8 cellular contexts compared by ENCODE assay signal in genomic region chr10:3067859-3068179, GRCh38. TPM values are rescaled to one million over a fixed set of nuclear protein-coding genes. Genes with fewer than 3 reads are reported as not detected.
DNase-seq lines count a peak whose midpoint lies in the region; ATAC-seq, FAIRE-seq and TF ChIP-seq lines count a peak whose summit lies in the region.

No MANE protein-coding gene starts in this region.

- no peak for TF ChIP-seq RAD21 in IMR-90 (IDR thresholded peaks at IDR 0.05; ENCODE audit: low read length)

- H2AFZ ChIP-seq in IMR-90 (replicated peaks; ENCODE audit: low read length, poor library complexity), result peak overlapping the region; percentile 79

- POLR2A ChIA-PET in IMR-90 (lab: Charles Lee; ENCODE audit: unreplicated experiment), result no interaction called here

- H4K20me1 ChIP-seq in IMR-90 (ENCODE audit: insufficient read depth, low read length), result peaks cover 32% of the 10 kb centered on the region

- in situ Hi-C loops in IMR-90 (cut with MboI; ENCODE audit: low sequenced_read_pairs), result no loop called here

- H3K4me1 ChIP-seq in IMR-90 (ENCODE audit: control insufficient read depth, insufficient read depth, low read length) (peaks cover 17% of the 10 kb centered on the region), mucosa of stomach (ENCODE audit: control insufficient read depth, insufficient read depth, low read length) (peaks cover 26% of the 10 kb centered on the region)

- ATAC-seq in GM19043 (IDR thresholded peaks at IDR 0.05; ENCODE audit: low read depth, unreplicated experiment), result peak; percentile 3
- ATAC-seq in IMR-90 (ENCODE audit: low read depth), result peak; percentile 4

- H3K9me3 ChIP-seq in IMR-90 (ENCODE audit: control insufficient read depth, insufficient read depth, low read length) (no peaks in the 10 kb centered on the region), mucosa of stomach (ENCODE audit: control insufficient read depth, low read length) (no peaks in the 10 kb centered on the region)

- peak overlapping the region; percentile 94 for H3K27ac ChIP-seq in IMR-90 (ENCODE audit: insufficient read depth, low read length)

- TF ChIP-seq CTCF in IMR-90 (conservative IDR thresholded peaks at IDR 0.05; ENCODE audit: low read depth, low read length) (no peak), bronchial epithelial cell (IDR thresholded peaks at IDR 0.05; ENCODE audit: insufficient read depth, low read length, severe bottlenecking) (no peak)

- peak overlapping the region; percentile 100 for H3K4me3 ChIP-seq in IMR-90 (ENCODE audit: insufficient read depth, low read depth, low read length)
- H3K4me3 ChIP-seq in bronchial epithelial cell (ENCODE audit: low read depth, low read length), result peak overlapping the region; percentile 84
- H3K4me3 ChIP-seq in mucosa of stomach (ENCODE audit: low read length), result peak overlapping the region; percentile 62

- peak overlapping the region; percentile 97 for H2AK9ac ChIP-seq in IMR-90 (replicated peaks; ENCODE audit: low read depth, low read length, poor library complexity)

- H3K9ac ChIP-seq in IMR-90 (ENCODE audit: low read depth, low read length) (peak overlapping the region; percentile 95), mucosa of stomach (ENCODE audit: low read length) (peak overlapping the region; percentile 83)

- H3K27me3 ChIP-seq in IMR-90 (ENCODE audit: control insufficient read depth, insufficient read depth, low read length), result no peaks in the 10 kb centered on the region
- H3K27me3 ChIP-seq in bronchial epithelial cell (ENCODE audit: control insufficient read depth, insufficient read depth, low read length), result no peaks in the 10 kb centered on the region
- peaks cover 8% of the 10 kb centered on the region for H3K27me3 ChIP-seq in mucosa of stomach (ENCODE audit: control insufficient read depth, insufficient read depth, low read length)

- peak overlapping the region; percentile 32; the same call in 1 of the 2 replicates for H4K91ac ChIP-seq in IMR-90 (ENCODE audit: insufficient read depth, low read depth, low read length)

- peak overlapping the region; percentile 35; the same call in 1 of the 2 replicates for H3K56ac ChIP-seq in IMR-90 (ENCODE audit: extremely low read depth, insufficient read depth, low read length)

- H2BK15ac ChIP-seq in IMR-90 (ENCODE audit: low read depth, low read length), result no peak overlapping the region

- H3K79me1 ChIP-seq in IMR-90 (ENCODE audit: low read depth in 1 of 2, low read length in 2 of 2), result peaks cover 6 to 35% of the 10 kb centered on the region in 2 experiments; a peak in 3 of 4 replicates

- H4K5ac ChIP-seq in IMR-90 (ENCODE audit: low read depth, low read length), result 0 out of 2 replicates have a peak overlapping the region, but pooled peaks have one; percentile 8

- H3K9me1 ChIP-seq in IMR-90 (ENCODE audit: insufficient read depth, low read length), result peaks cover 23% of the 10 kb centered on the region

- H3K36me3 ChIP-seq in IMR-90 (ENCODE audit: control insufficient read depth, insufficient read depth, low read length) (peaks cover 25% of the 10 kb centered on the region), bronchial epithelial cell (ENCODE audit: control insufficient read depth, insufficient read depth, low read length) (peaks cover 5% of the 10 kb centered on the region), mucosa of stomach (ENCODE audit: control insufficient read depth, insufficient read depth, low read length) (no peaks in the 10 kb centered on the region)

- H3K18ac ChIP-seq in IMR-90 (ENCODE audit: low read depth, low read length), result peak overlapping the region; percentile 27; the same call in 1 of the 2 replicates

- H2BK120ac ChIP-seq in IMR-90 (ENCODE audit: low read depth, low read length), result peak overlapping the region; percentile 46; the same call in 1 of the 2 replicates

- dilution Hi-C loops in IMR-90 (cut with HindIII; ENCODE audit: low sequenced_read_pairs, unreplicated experiment), result no loop called here

- H2BK20ac ChIP-seq in IMR-90 (ENCODE audit: low read depth, low read length), result no peak overlapping the region

- DNase-seq in AG20443 (ENCODE audit: low spot score) (peak; percentile 16), IMR-90 (no peak), bronchial epithelial cell (ENCODE audit: low read depth) (no peak), SW480 (ENCODE audit: low spot score) (no peak), amniotic stem cell (lab: John Stamatoyannopoulos, UW) (no peak), cerebellar cortex (ENCODE audit: low spot score) (no peak)

- H3K4me2 ChIP-seq in IMR-90 (ENCODE audit: low read depth, low read length), result peak overlapping the region; percentile 54

- no peak for FAIRE-seq in bronchial epithelial cell (lab: Jason Lieb, UNC)

- CTCF ChIA-PET in IMR-90 (lab: Yijun Ruan, JAX), result no interaction called here

- peak overlapping the region; percentile 81 for H3K14ac ChIP-seq in IMR-90 (replicated peaks; ENCODE audit: low read depth, low read length)

- no TSS peak for BruUV-seq in IMR-90 (replicated peaks; lab: Mats Ljungman, UMichigan)

- peak overlapping the region; percentile 81 for H3K4ac ChIP-seq in IMR-90 (ENCODE audit: low read depth, low read length)

- peak overlapping the region; percentile 78 for H2BK5ac ChIP-seq in IMR-90 (ENCODE audit: low read depth, low read length, poor library complexity, severe bottlenecking)

- peak overlapping the region; percentile 71 for H3K23ac ChIP-seq in IMR-90 (ENCODE audit: low read depth, low read length)

- H4K8ac ChIP-seq in IMR-90 (ENCODE audit: low read depth in 2 of 2, low read length in 2 of 2), result peak overlapping the region; percentile 74 to 75; a peak in 3 of 4 replicates

- intact Hi-C loops in IMR-90 (cut with micrococcal nuclease), result loop anchor here (1.0 to 2.0 kb wide), 3 partner anchors 19 to 39 kb away; no protein-coding TSS in a partner anchor

- peak overlapping the region; percentile 53 for H2AK5ac ChIP-seq in IMR-90 (ENCODE audit: low read depth, low read length)

- no peak for TF ChIP-seq POLR2A in IMR-90 (IDR thresholded peaks at IDR 0.05; ENCODE audit: low read depth, low read length)

- 3% methylated on average over 6 of the region's 29 CpGs; no CpG with 5 or more reads in 1 of the 2 experiments for WGBS in IMR-90 (ENCODE audit: extremely low coverage in 2 of 2, insufficient read length in 1 of 2), 2 experiments

TF ChIP-seq in IMR-90, 13 proteins besides CTCF, POLR2A, EP300 and RAD21:
- no peak for TF ChIP-seq MAFK (IDR thresholded peaks at IDR 0.05; ENCODE audit: low read depth, low read length)
- no peak for TF ChIP-seq BHLHE40 (IDR thresholded peaks at IDR 0.05; ENCODE audit: low read depth, low read length)
- no peak for TF ChIP-seq CEBPB (IDR thresholded peaks at IDR 0.05; ENCODE audit: low read depth, low read length)
- no peak for TF ChIP-seq FOS (IDR thresholded peaks at IDR 0.05; ENCODE audit: low read depth, low read length)
- TF ChIP-seq USF2 (IDR thresholded peaks at IDR 0.05; ENCODE audit: low read depth, low read length), result no peak
- TF ChIP-seq MAZ (IDR thresholded peaks at IDR 0.05; ENCODE audit: borderline replicate concordance, low read depth, low read length), result no peak
- TF ChIP-seq NFE2L2 (IDR thresholded peaks at IDR 0.05; ENCODE audit: low read depth, low read length), result no peak
- TF ChIP-seq CHD1 (IDR thresholded peaks at IDR 0.05; ENCODE audit: low read depth, low read length), result no peak
- no peak for TF ChIP-seq RCOR1 (IDR thresholded peaks at IDR 0.05; ENCODE audit: insufficient replicate concordance, low read length)
- no peak for TF ChIP-seq MXI1 (IDR thresholded peaks at IDR 0.05; ENCODE audit: borderline replicate concordance, low read depth, low read length)
- no peak for TF ChIP-seq RFX5 (IDR thresholded peaks at IDR 0.05; ENCODE audit: low read depth, low read length)

RNA-seq across cellular contexts. Expression of gene PFKP, which starts 0.5 kb away (rescaled TPM):
- total RNA-seq in IMR-90 (2012; rRNA removed) (281 and 294 TPM in 2 replicates), bronchial epithelial cell (188 and 196 TPM in 2 replicates)
- polyA plus RNA-seq in IMR-90 (2012; rRNA removed), result 223 and 249 TPM in 2 replicates
- 173 and 244 TPM in 2 replicates for polyA plus RNA-seq in IMR-90 (2012; cell fraction: cytosol; rRNA removed)
- 276 and 335 TPM in 2 replicates for polyA plus RNA-seq in IMR-90 (2012; cell fraction: nucleus; rRNA removed; ENCODE audit: low replicate concordance)
